In the genomic region with DNA sequence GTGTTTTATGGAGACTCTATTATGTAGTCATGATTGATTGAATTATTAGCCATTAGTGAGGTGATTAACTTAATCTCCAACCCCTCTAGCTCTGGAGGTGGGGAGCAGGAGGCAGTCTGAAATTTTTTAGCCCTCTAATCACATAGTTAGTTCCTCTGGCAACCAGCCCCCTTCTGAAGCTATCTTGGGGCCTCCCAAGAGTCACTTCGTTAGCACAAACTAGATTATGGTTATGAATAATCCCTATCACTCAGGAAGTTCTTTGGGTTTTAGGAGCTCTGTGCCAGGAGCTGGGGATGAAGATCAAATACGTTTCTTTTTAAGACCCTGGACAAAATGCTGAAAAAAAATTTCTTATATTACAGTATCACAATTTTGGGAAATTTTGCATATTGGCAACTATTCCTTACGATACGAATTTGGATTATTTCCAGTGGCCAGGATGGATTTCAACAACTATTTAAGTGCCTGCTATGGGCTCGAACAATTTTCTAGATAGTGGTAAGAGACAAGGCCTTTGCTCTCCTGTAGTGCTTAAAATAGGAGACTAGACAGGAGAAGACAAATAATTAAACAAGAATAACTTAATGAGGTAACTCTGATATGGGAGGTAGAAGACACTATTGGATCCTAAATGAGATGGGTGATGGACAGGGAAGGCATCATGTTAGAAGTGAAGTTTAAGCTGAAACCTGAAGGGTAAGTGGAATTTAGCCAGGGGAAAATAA, we compare ENCODE assay signal across 1 cellular context.
TF ChIP-seq lines count a peak whose summit lies in the region.

No MANE protein-coding gene starts in this region.

TF ChIP-seq in IMR-90, 13 proteins besides CTCF, POLR2A, EP300 and RAD21:
- TF ChIP-seq, protein P1, sequence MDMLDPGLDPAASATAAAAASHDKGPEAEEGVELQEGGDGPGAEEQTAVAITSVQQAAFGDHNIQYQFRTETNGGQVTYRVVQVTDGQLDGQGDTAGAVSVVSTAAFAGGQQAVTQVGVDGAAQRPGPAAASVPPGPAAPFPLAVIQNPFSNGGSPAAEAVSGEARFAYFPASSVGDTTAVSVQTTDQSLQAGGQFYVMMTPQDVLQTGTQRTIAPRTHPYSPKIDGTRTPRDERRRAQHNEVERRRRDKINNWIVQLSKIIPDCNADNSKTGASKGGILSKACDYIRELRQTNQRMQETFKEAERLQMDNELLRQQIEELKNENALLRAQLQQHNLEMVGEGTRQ (IDR thresholded peaks at IDR 0.05; ENCODE audit: low read depth, low read length): no peak
- TF ChIP-seq CHD1 (IDR thresholded peaks at IDR 0.05; ENCODE audit: low read depth, low read length) (no peak), MAZ (IDR thresholded peaks at IDR 0.05; ENCODE audit: borderline replicate concordance, low read depth, low read length) (no peak), NFE2L2 (IDR thresholded peaks at IDR 0.05; ENCODE audit: low read depth, low read length) (no peak), RCOR1 (IDR thresholded peaks at IDR 0.05; ENCODE audit: insufficient replicate concordance, low read length) (no peak), SMC3 (IDR thresholded peaks at IDR 0.05; ENCODE audit: low read depth, low read length) (no peak), MXI1 (IDR thresholded peaks at IDR 0.05; ENCODE audit: borderline replicate concordance, low read depth, low read length) (no peak), BHLHE40 (IDR thresholded peaks at IDR 0.05; ENCODE audit: low read depth, low read length) (no peak), CEBPB (IDR thresholded peaks at IDR 0.05; ENCODE audit: low read depth, low read length) (no peak)
